8 cellular contexts compared by ENCODE assay signal in genomic region chr4:337143-337931, GRCh38. TPM values are rescaled to one million over a fixed set of nuclear protein-coding genes. Genes with fewer than 3 reads are reported as not detected.
DNase-seq lines count a peak whose midpoint lies in the region; ATAC-seq and TF ChIP-seq lines count a peak whose summit lies in the region.

ZNF141 (plus strand) TSS chr4:337814; CDS start chr4:337984, 170 bp downstream.

- peaks cover 14% of the 10 kb centered on the region for H3K27me3 Mint-ChIP-seq in neural progenitor cell (ENCODE audit: insufficient read depth, low read depth)

- DNase-seq in DMS53 (lab: John Stamatoyannopoulos, UW) (peak; percentile 100), LHCN-M2 (ENCODE audit: low read depth) (peak; percentile 98), SJCRH30 (peak; percentile 81 to 86), foreskin fibroblast (peak; percentile 97 to 98), neural progenitor cell (ENCODE audit: low spot score) (peak; percentile 97)
- peak; percentile 80 to 86 (median 82) for DNase-seq in activated naive CD4-positive, alpha-beta T cell (lab: John Stamatoyannopoulos, UW)

- H3K4me1 ChIP-seq in SJCRH30 = no peaks in the 10 kb centered on the region
- H3K4me1 ChIP-seq in neural progenitor cell = no peaks in the 10 kb centered on the region
- peaks cover 17% of the 10 kb centered on the region for H3K4me1 ChIP-seq in stomach smooth muscle (ENCODE audit: control insufficient read depth, insufficient read depth, low read length)

- peak within 1 kb of the TSS; percentile 73 for H2AFZ ChIP-seq in neural progenitor cell (replicated peaks)

- ATAC-seq in GM21529 (IDR thresholded peaks at IDR 0.05; ENCODE audit: unreplicated experiment) = peak; percentile 95

- peak within 1 kb of the TSS; percentile 92 for H3K27ac Mint-ChIP-seq in neural progenitor cell

- H3K4me2 ChIP-seq in neural progenitor cell = peak within 1 kb of the TSS; percentile 98

- 0 out of 2 replicates have a peak, but pooled peaks cover 4% of the 10 kb centered on the region for H3K36me3 ChIP-seq in SJCRH30
- no peaks in the 10 kb centered on the region for H3K36me3 ChIP-seq in neural progenitor cell
- H3K36me3 ChIP-seq in stomach smooth muscle (ENCODE audit: control insufficient read depth in 2 of 2, insufficient read depth in 2 of 2, low read length in 2 of 2) = no peaks in the 10 kb centered on the region

- peak within 1 kb of the TSS; percentile 98 for H3K4me3 Mint-ChIP-seq in neural progenitor cell

- peaks cover 10% of the 10 kb centered on the region for H4K20me1 ChIP-seq in neural progenitor cell (ENCODE audit: low read depth)

- H3K79me2 ChIP-seq in neural progenitor cell (ENCODE audit: low read depth) = peaks cover 45% of the 10 kb centered on the region

- H3K9ac ChIP-seq in neural progenitor cell = peak within 1 kb of the TSS; percentile 75
- peak within 1 kb of the TSS; percentile 72 to 90 for H3K9ac ChIP-seq in stomach smooth muscle (ENCODE audit: low read length in 2 of 2)

- H3K27ac ChIP-seq in SJCRH30 = peak within 1 kb of the TSS; percentile 58
- peak within 1 kb of the TSS; percentile 25 for H3K27ac ChIP-seq in neural progenitor cell
- H3K27ac ChIP-seq in stomach smooth muscle (ENCODE audit: low read length) = peak within 1 kb of the TSS; percentile 90

- H3K27me3 ChIP-seq in SJCRH30 (no peaks in the 10 kb centered on the region), neural progenitor cell (peaks cover 24% of the 10 kb centered on the region), stomach smooth muscle (ENCODE audit: control insufficient read depth in 1 of 2, insufficient read depth in 2 of 2, low read length in 2 of 2) (no peaks in the 10 kb centered on the region)

- no peak for TF ChIP-seq CTCF in foreskin fibroblast (IDR thresholded peaks at IDR 0.05; ENCODE audit: low read depth, low read length)
- TF ChIP-seq CTCF in neural progenitor cell (IDR thresholded peaks at IDR 0.05) = no peak

- no peaks in the 10 kb centered on the region for H3K9me3 ChIP-seq in SJCRH30 (replicated peaks)
- H3K9me3 ChIP-seq in neural progenitor cell (ENCODE audit: low read depth) = peaks cover 4% of the 10 kb centered on the region
- no peaks in the 10 kb centered on the region for H3K9me3 ChIP-seq in stomach smooth muscle (ENCODE audit: control insufficient read depth in 2 of 2, low read length in 2 of 2)

- H3K36me3 Mint-ChIP-seq in neural progenitor cell = peaks cover 44% of the 10 kb centered on the region

- H3F3A ChIP-seq in neural progenitor cell (ENCODE audit: low read depth) = peaks cover 3% of the 10 kb centered on the region

- H3K4me1 Mint-ChIP-seq in neural progenitor cell = peaks cover 8% of the 10 kb centered on the region

- H3K4me3 ChIP-seq in SJCRH30 (peak within 1 kb of the TSS; percentile 63), foreskin fibroblast (ENCODE audit: low read depth in 1 of 2, low read length in 2 of 2) (peak within 1 kb of the TSS; percentile 87 to 90), neural progenitor cell (peak within 1 kb of the TSS; percentile 84), stomach smooth muscle (ENCODE audit: low read length in 2 of 2) (peak within 1 kb of the TSS; percentile 61 to 96)

- H3K9me3 Mint-ChIP-seq in neural progenitor cell = peaks cover 72% of the 10 kb centered on the region

RNA-seq across cellular contexts. Expression of gene ZNF141, which starts in this region (rescaled TPM):
- total RNA-seq in LHCN-M2 (2014; rRNA removed) = 8.5 and 9.2 TPM in 2 replicates
- polyA plus RNA-seq in LHCN-M2 (2012) = 1.6 TPM
- total RNA-seq in SJCRH30 (2014; rRNA removed; shearing (Covaris generic)) = 11.8 and 17.4 TPM in 2 replicates
- 43.2 and 60.5 TPM in 2 replicates for total RNA-seq in neural progenitor cell (ENCODE audit: low replicate concordance)

Comparison
In these comparisons a context has a peak if more than half of its experiments do, and no peak if none do; other contexts are left out.
1. Peak in every context shown above with its lines: DNase-seq, ATAC-seq, H3K4me3 ChIP-seq and H3K27ac ChIP-seq.
2. H3K27ac ChIP-seq: peak in every context shown above with its lines; median percentile 90 in stomach smooth muscle; 58 in SJCRH30; 25 in neural progenitor cell.